8 cellular contexts compared by ENCODE assay signal in the genomic region with DNA sequence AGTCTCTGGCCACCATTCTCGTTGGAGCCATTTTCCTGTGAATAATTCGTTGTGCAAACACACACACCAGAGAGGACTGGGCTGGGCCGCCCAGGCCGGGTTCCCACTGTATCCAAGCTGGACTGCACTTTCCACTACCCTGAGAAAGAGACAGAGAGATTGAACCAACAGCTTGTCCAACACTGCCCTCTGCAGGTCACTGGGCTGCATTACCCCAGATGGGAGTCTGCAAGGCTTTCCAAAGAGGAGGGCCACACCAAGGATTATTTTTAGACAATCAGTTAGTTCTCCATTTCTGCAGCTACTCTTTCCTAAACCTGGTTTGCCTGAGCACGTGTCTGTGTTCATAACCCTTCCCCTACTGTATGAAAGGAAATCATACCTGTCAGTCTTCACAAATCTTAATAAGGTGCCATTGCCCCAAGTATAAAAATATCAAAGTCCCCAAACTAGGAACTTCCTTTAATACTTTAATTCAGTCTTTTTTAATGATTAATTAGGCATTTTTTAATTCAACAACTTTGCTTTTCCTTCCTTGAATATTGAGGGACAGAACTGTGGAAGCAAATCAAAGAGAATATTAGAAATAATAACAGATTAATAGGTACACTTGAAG. TPM values are rescaled to one million over a fixed set of nuclear protein-coding genes. Genes with fewer than 3 reads are reported as not detected.
DNase-seq lines count a peak whose midpoint lies in the region; ATAC-seq and TF ChIP-seq lines count a peak whose summit lies in the region.

No MANE protein-coding gene starts in this region.

- H2AFZ ChIP-seq in Karpas-422 (ENCODE audit: low read length): no peak overlapping the region

- no peak overlapping the region for H3K9ac ChIP-seq in Karpas-422 (ENCODE audit: low read length)

- no peak overlapping the region for H3K4me2 ChIP-seq in Karpas-422 (ENCODE audit: low read depth, low read length, poor library complexity, severe bottlenecking)

- H3K4me3 Mint-ChIP-seq in CD14-positive monocyte (no peak overlapping the region), neural crest cell (no peak overlapping the region)
- no peak overlapping the region for H3K4me3 Mint-ChIP-seq in activated T-cell treated with anti-CD3 and anti-CD28 coated beads, Interleukin-2, amount 50 U/mL, for 72 hours

- H3K9me3 ChIP-seq in Karpas-422 (ENCODE audit: low read length): no peaks in the 10 kb centered on the region
- H3K9me3 ChIP-seq in stomach: no peaks in the 10 kb centered on the region

- H3K27ac ChIP-seq in Karpas-422 (ENCODE audit: low read length): no peak overlapping the region
- H3K27ac ChIP-seq in stomach: peak overlapping the region in 3 of 5 donors; percentile 59 to 76 (median 63)

- no peaks in the 10 kb centered on the region for H3K36me3 Mint-ChIP-seq in CD14-positive monocyte
- H3K36me3 Mint-ChIP-seq in activated T-cell treated with anti-CD3 and anti-CD28 coated beads, Interleukin-2, amount 50 U/mL, for 72 hours (ENCODE audit: insufficient read depth in 2 of 2): no peaks in the 10 kb centered on the region
- H3K36me3 Mint-ChIP-seq in neural crest cell (ENCODE audit: low read depth): no peaks in the 10 kb centered on the region

- H3K9me3 Mint-ChIP-seq in CD14-positive monocyte: peaks cover 0 to 11% (median 8%) of the 10 kb centered on the region in 7 donors
- no peaks in the 10 kb centered on the region for H3K9me3 Mint-ChIP-seq in activated T-cell treated with anti-CD3 and anti-CD28 coated beads, Interleukin-2, amount 50 U/mL, for 72 hours
- no peaks in the 10 kb centered on the region for H3K9me3 Mint-ChIP-seq in neural crest cell

- H3K4me1 Mint-ChIP-seq in CD14-positive monocyte (peaks cover 2% of the 10 kb centered on the region), neural crest cell (peaks cover 8% of the 10 kb centered on the region)
- H3K4me1 Mint-ChIP-seq in activated T-cell treated with anti-CD3 and anti-CD28 coated beads, Interleukin-2, amount 50 U/mL, for 72 hours (ENCODE audit: low read depth): no peaks in the 10 kb centered on the region

- H3K27ac Mint-ChIP-seq in CD14-positive monocyte (no peak overlapping the region), neural crest cell (ENCODE audit: unreplicated experiment) (no peak overlapping the region)
- no peak overlapping the region for H3K27ac Mint-ChIP-seq in activated T-cell treated with anti-CD3 and anti-CD28 coated beads, Interleukin-2, amount 50 U/mL, for 72 hours

- no peak for TF ChIP-seq POLR2A in stomach (IDR thresholded peaks at IDR 0.05)

- intact Hi-C loops in CD14-positive monocyte (cut with micrococcal nuclease): loop anchor here in 1 of 2 donors (5.0 kb wide), 1 partner anchor 87 kb away; no protein-coding TSS in a partner anchor
- intact Hi-C loops in stomach (cut with DNase I; ENCODE audit: low total_unique reads): loop anchor here (5.0 kb wide), 1 partner anchor 42 kb away; no protein-coding TSS in a partner anchor

- H3K36me3 ChIP-seq in Karpas-422 (ENCODE audit: insufficient read depth, low read length) (no peaks in the 10 kb centered on the region), stomach (no peaks in the 10 kb centered on the region)

- no peaks in the 10 kb centered on the region for H3K9me2 ChIP-seq in Karpas-422 (replicated peaks; ENCODE audit: insufficient read depth, low read length)

- ATAC-seq in GM19467 (IDR thresholded peaks at IDR 0.05; ENCODE audit: unreplicated experiment): peak; percentile 78
- peak; percentile 76 to 77 for ATAC-seq in activated T-cell treated with anti-CD3 and anti-CD28 coated beads, Interleukin-2, amount 50 U/mL, for 72 hours (replicated peaks in 1 of 2)

- no peaks in the 10 kb centered on the region for H3K79me2 ChIP-seq in Karpas-422 (ENCODE audit: low read length)

- 2 to 9% (median 3%) methylated on average over 5 of the region's 5 CpGs for WGBS in stomach, 5 donors

- no peaks in the 10 kb centered on the region for H4K20me1 ChIP-seq in Karpas-422 (ENCODE audit: insufficient read depth, low read depth, low read length)

- no peak for TF ChIP-seq EP300 in stomach (IDR thresholded peaks at IDR 0.05)

- no peaks in the 10 kb centered on the region for H3K27me3 ChIP-seq in Karpas-422 (ENCODE audit: low read length)
- no peaks in the 10 kb centered on the region for H3K27me3 ChIP-seq in stomach

- TF ChIP-seq CTCF in CD14-positive monocyte (IDR thresholded peaks at IDR 0.05): peak; percentile 90
- TF ChIP-seq CTCF in fibroblast of the aortic adventitia (IDR thresholded peaks at IDR 0.05; ENCODE audit: insufficient read depth, low read length): peak; percentile 97
- TF ChIP-seq CTCF in neural crest cell (conservative IDR thresholded peaks at IDR 0.05): peak; percentile 98
- TF ChIP-seq CTCF in stomach (IDR thresholded peaks at IDR 0.05): peak in 5 of 7 experiments; percentile 87 to 96 (median 94)

- peaks cover 0 to 14% (median 2%) of the 10 kb centered on the region in 3 donors for H3K27me3 Mint-ChIP-seq in CD14-positive monocyte (ENCODE audit: low read depth in 3 of 3)
- no peaks in the 10 kb centered on the region for H3K27me3 Mint-ChIP-seq in activated T-cell treated with anti-CD3 and anti-CD28 coated beads, Interleukin-2, amount 50 U/mL, for 72 hours (ENCODE audit: low read depth)
- no peaks in the 10 kb centered on the region for H3K27me3 Mint-ChIP-seq in neural crest cell (ENCODE audit: low read depth)

- H3K4me1 ChIP-seq in Karpas-422 (ENCODE audit: low read length): no peaks in the 10 kb centered on the region
- peaks cover 0 to 24% (median 14%) of the 10 kb centered on the region in 4 donors for H3K4me1 ChIP-seq in stomach

- DNase-seq in CD14-positive monocyte (ENCODE audit: low spot score) (peak; percentile 62), Karpas-422 (peak; percentile 89), RPMI7951 (ENCODE audit: low read depth) (peak; percentile 73), fibroblast of the aortic adventitia (ENCODE audit: low read depth) (peak; percentile 93), neural crest cell (ENCODE audit: low read depth, low spot score) (peak; percentile 97), stomach (peak; percentile 89)
- peak; percentile 74 to 81 for DNase-seq in activated T-cell treated with anti-CD3 and anti-CD28 coated beads, Interleukin-2, amount 50 U/mL, for 72 hours

- no peak overlapping the region for H3K4me3 ChIP-seq in Karpas-422 (ENCODE audit: low read length)
- no peak overlapping the region for H3K4me3 ChIP-seq in fibroblast of the aortic adventitia (ENCODE audit: low read depth, low read length)
- H3K4me3 ChIP-seq in stomach: no peak overlapping the region

RNA-seq across cellular contexts. Expression of a gene that starts 13.3 kb away (rescaled TPM):
- polyA plus RNA-seq in CD14-positive monocyte (not detected), stomach (1 to 10 TPM in 1 of 3 donors, under 1 TPM in 2; 0.73 to 1.6 (median 0.92) TPM)
- total RNA-seq in Karpas-422 (2014; rRNA removed; shearing (Covaris generic); ENCODE audit: low replicate concordance): not detected in 2 replicates
- 11.5 and 13.1 TPM in 2 replicates for total RNA-seq in RPMI7951 (2014; rRNA removed; shearing (Covaris generic))
- total RNA-seq in activated T-cell treated with anti-CD3 and anti-CD28 coated beads, Interleukin-2, amount 50 U/mL, for 72 hours: not detected
- total RNA-seq in fibroblast of the aortic adventitia (ENCODE audit: low replicate concordance) (1.2 and 3.4 TPM in 2 replicates), neural crest cell (not detected in 2 replicates), stomach (1 to 10 TPM in 2 of 5 donors, not detected in 3; 1.0 to 3.5 TPM)
